27 cellular contexts compared by ENCODE assay signal in genomic region chr7:17988858-17989257, GRCh38. TPM values are rescaled to one million over a fixed set of nuclear protein-coding genes. Genes with fewer than 3 reads are reported as not detected.
"Had no signal": no experiment of that assay in that cellular context is flagged by ENCODE, and none has a peak within 500 bp of the region (broad histone marks: within the 10 kb centered on the region; RNA-seq: fewer than 3 reads in every experiment).

No MANE protein-coding gene starts in this region.

- H3K4me1 Mint-ChIP-seq: naive thymus-derived CD4-positive, alpha-beta T cell; nephron progenitor cell had no signal

- H3K4me3 Mint-ChIP-seq: naive thymus-derived CD4-positive, alpha-beta T cell; nephron progenitor cell; stimulated activated memory B cell treated with anti-CD40 and anti-IgM and Interleukin-4, amounts not matched to agents 10 μg/mL and 1 μg/mL and 100 μg/mL, for 72 hours; stimulated activated naive CD8-positive, alpha-beta T cell treated with anti-CD3 and anti-CD28 coated beads, Interleukin-15, Interleukin-2, amounts not matched to agents 100 ng/mL and 50 ng/mL, for 24 hours had no signal

- H3K36me3 ChIP-seq: neutrophil, right lobe of liver, spleen, tibial artery, upper lobe of right lung, vagina had no signal

- DNase-seq: foreskin melanocyte; head of caudate nucleus; hippocampal formation; kidney glomerular epithelial cell; naive thymus-derived CD4-positive, alpha-beta T cell; nephron progenitor cell; psoas muscle; retina; right lobe of liver; spleen; stimulated activated CD4-positive, alpha-beta T cell treated with anti-CD3 and anti-CD28 coated beads, Interleukin-15, amount 100 ng/mL, for 24 hours; stimulated activated CD4-positive, alpha-beta T cell treated with anti-CD3 and anti-CD28 coated beads, Interleukin-1b, Interleukin-23, amount 100 ng/mL, for 48 hours; stimulated activated CD4-positive, alpha-beta T cell treated with anti-CD3 and anti-CD28 coated beads, Interleukin-4, amount 100 ng/mL, for 24 hours; tibial artery; upper lobe of right lung had no signal

- H3K36me3 Mint-ChIP-seq: naive thymus-derived CD4-positive, alpha-beta T cell; stimulated activated memory B cell treated with anti-CD40 and anti-IgM and Interleukin-4, amounts not matched to agents 10 μg/mL and 1 μg/mL and 100 μg/mL, for 72 hours had no signal

- H3K9me3 Mint-ChIP-seq: naive thymus-derived CD4-positive, alpha-beta T cell; nephron progenitor cell; stimulated activated memory B cell treated with anti-CD40 and anti-IgM and Interleukin-4, amounts not matched to agents 10 μg/mL and 1 μg/mL and 100 μg/mL, for 72 hours; stimulated activated naive CD8-positive, alpha-beta T cell treated with anti-CD3 and anti-CD28 coated beads, Interleukin-15, Interleukin-2, amounts not matched to agents 100 ng/mL and 50 ng/mL, for 24 hours had no signal

- H3K27me3 ChIP-seq: neutrophil, right lobe of liver, spleen, tibial artery, upper lobe of right lung, vagina had no signal

- H3K27ac ChIP-seq: neutrophil, psoas muscle, right lobe of liver, spleen, tibial artery, upper lobe of right lung, vagina had no signal

- FAIRE-seq: islet of Langerhans had no signal

- H3K27ac Mint-ChIP-seq: naive thymus-derived CD4-positive, alpha-beta T cell; nephron progenitor cell; stimulated activated memory B cell treated with anti-CD40 and anti-IgM and Interleukin-4, amounts not matched to agents 10 μg/mL and 1 μg/mL and 100 μg/mL, for 72 hours; stimulated activated naive CD8-positive, alpha-beta T cell treated with anti-CD3 and anti-CD28 coated beads, Interleukin-15, Interleukin-2, amounts not matched to agents 100 ng/mL and 50 ng/mL, for 24 hours had no signal

- H3K4me3 ChIP-seq: psoas muscle, right lobe of liver, spleen, tibial artery, upper lobe of right lung, vagina had no signal

- H3K9me3 ChIP-seq: neutrophil, psoas muscle, right lobe of liver, spleen, tibial artery, upper lobe of right lung, vagina had no signal

- ATAC-seq: naive thymus-derived CD4-positive, alpha-beta T cell; psoas muscle; right lobe of liver; stimulated activated memory B cell treated with anti-CD40 and anti-IgM and Interleukin-4, amounts not matched to agents 10 μg/mL and 1 μg/mL and 100 μg/mL, for 72 hours had no signal

- H3K4me1 ChIP-seq: psoas muscle, right lobe of liver, upper lobe of right lung had no signal

RNA-seq across cellular contexts. Expression of gene PRPS1L1, which starts 38.8 kb away (rescaled TPM):
- total RNA-seq: dermis blood vessel endothelial cell; liver; lung microvascular endothelial cell; mesenteric fat pad; naive thymus-derived CD4-positive, alpha-beta T cell; osteoblast; psoas muscle; right lobe of liver; spleen; temporal lobe; upper lobe of right lung; vagina had no signal
- polyA plus RNA-seq: esophagus; liver; naive thymus-derived CD4-positive, alpha-beta T cell; psoas muscle; spleen had no signal
